10 cellular contexts compared by ENCODE assay signal in genomic region chr11:114040706-114041211, GRCh38. TPM values are rescaled to one million over a fixed set of nuclear protein-coding genes. Genes with fewer than 3 reads are reported as not detected.
DNase-seq lines count a peak whose midpoint lies in the region; ATAC-seq, FAIRE-seq and TF ChIP-seq lines count a peak whose summit lies in the region.
"Had no signal": no experiment of that assay in that cellular context is flagged by ENCODE, and none has a peak within 500 bp of the region (broad histone marks: within the 10 kb centered on the region; RNA-seq: fewer than 3 reads in every experiment).

No MANE protein-coding gene starts in this region.

- no peak for FAIRE-seq in HTR-8/SVneo (lab: Jason Lieb, UNC)
- FAIRE-seq: frontal cortex had no signal

- H3K27me3 ChIP-seq in left lung: no peaks in the 10 kb centered on the region
- no peaks in the 10 kb centered on the region for H3K27me3 ChIP-seq in tibial nerve

- no peak for TF ChIP-seq EP300 in tibial nerve (IDR thresholded peaks at IDR 0.05)

- no peaks in the 10 kb centered on the region for H3K36me3 Mint-ChIP-seq in MCF 10A (ENCODE audit: insufficient read depth, unreplicated experiment)

- H3K9me3 ChIP-seq in left lung (no peaks in the 10 kb centered on the region), tibial nerve (no peaks in the 10 kb centered on the region)

- H3K4me3 Mint-ChIP-seq in MCF 10A (ENCODE audit: unreplicated experiment): no peak overlapping the region

- H3K9me3 Mint-ChIP-seq in MCF 10A (ENCODE audit: unreplicated experiment): no peaks in the 10 kb centered on the region

- H3K27ac ChIP-seq in left lung (no peak overlapping the region), urinary bladder (ENCODE audit: low read depth) (peak overlapping the region; percentile 41), tibial nerve (peak overlapping the region in 2 of 4 donors; percentile 5 to 39)

- no peaks in the 10 kb centered on the region for H3K27me3 Mint-ChIP-seq in MCF 10A (ENCODE audit: insufficient read depth, unreplicated experiment)

- H3K4me1 Mint-ChIP-seq in MCF 10A (ENCODE audit: insufficient read depth, unreplicated experiment): peaks cover 21% of the 10 kb centered on the region

- POLR2A ChIA-PET in MCF 10A (lab: Yijun Ruan, JAX): interaction anchor here (0.6 to 1.8 kb wide), 4 partner anchors 12 to 138 kb away, joined by 3 to 7 read pairs (median 5); no protein-coding TSS in a partner anchor

- no peak for TF ChIP-seq POLR2A in tibial nerve (IDR thresholded peaks at IDR 0.05)

- peaks cover 0 to 14% of the 10 kb centered on the region in 2 donors for H3K4me1 ChIP-seq in left lung
- H3K4me1 ChIP-seq in urinary bladder (ENCODE audit: insufficient read depth): no peaks in the 10 kb centered on the region
- H3K4me1 ChIP-seq in tibial nerve: peaks cover 0 to 25% (median 9%) of the 10 kb centered on the region in 4 donors

- intact Hi-C loops in MCF 10A (cut with micrococcal nuclease): no loop called here
- intact Hi-C loops in left lung (cut with DNase I): no loop called here

- CTCF ChIA-PET in MCF 10A (lab: Yijun Ruan, JAX): interaction anchor here (0.6 to 5.5 kb wide), 4 partner anchors 11 to 500 kb away, joined by 3 to 48 read pairs (median 4); no protein-coding TSS in a partner anchor

- peak overlapping the region; percentile 4 for H3K27ac Mint-ChIP-seq in MCF 10A (ENCODE audit: low read depth, unreplicated experiment)

- ATAC-seq in left lung (peak; percentile 7), HG03159 (IDR thresholded peaks at IDR 0.05; ENCODE audit: unreplicated experiment) (no peak)

- H3K4me3 ChIP-seq in left lung: no peak overlapping the region
- no peak overlapping the region for H3K4me3 ChIP-seq in urinary bladder (ENCODE audit: low read depth, low read length)
- H3K4me3 ChIP-seq in tibial nerve: no peak overlapping the region

- no peak for TF ChIP-seq CTCF in MCF 10A (IDR thresholded peaks at IDR 0.05; ENCODE audit: unreplicated experiment)
- TF ChIP-seq CTCF in left lung (IDR thresholded peaks at IDR 0.05): no peak
- TF ChIP-seq CTCF in tibial nerve (IDR thresholded peaks at IDR 0.05): no peak

- WGBS in urinary bladder: 45% methylated on average over 7 of the region's 7 CpGs
- WGBS in tibial nerve, 2 donors: 78 to 83% methylated on average over 7 of the region's 7 CpGs

- H3K36me3 ChIP-seq in left lung (no peaks in the 10 kb centered on the region), urinary bladder (ENCODE audit: insufficient read depth) (no peaks in the 10 kb centered on the region), tibial nerve (no peaks in the 10 kb centered on the region)

- peak; percentile 21 for DNase-seq in HTR-8/SVneo (ENCODE audit: insufficient read length, low spot score)
- DNase-seq in MCF 10A (ENCODE audit: unreplicated experiment): peak; percentile 76
- DNase-seq in left lung: no peak
- DNase-seq in tibial nerve (ENCODE audit: low spot score in 2 of 2): no peak
- DNase-seq in C1 segment of cervical spinal cord (lab: John Stamatoyannopoulos, UW): no peak
- DNase-seq: GOT3, NCI-H146 had no signal

- BruUV-seq in MCF 10A (replicated peaks; lab: Mats Ljungman, UMichigan): no TSS peak

RNA-seq across cellular contexts. Expression of gene ZBTB16, which starts 18.8 kb away (rescaled TPM):
- total RNA-seq in MCF 10A (2022) (70.4 and 75.3 TPM in 2 replicates), left lung (10 to 100 TPM; 52.5 to 55.6 TPM), urinary bladder (10.3 TPM), tibial nerve (100 to 1,000 TPM; 405 to 756 (median 580) TPM)
- 95.2 TPM for polyA plus RNA-seq in urinary bladder

Comparison
In these comparisons a context has a peak if more than half of its experiments do, and no peak if none do; other contexts are left out.
1. DNase-seq: peak in HTR-8/SVneo (single experiment) and MCF 10A (single experiment); none in left lung (0 of 2), tibial nerve (0 of 2) and C1 segment of cervical spinal cord (0 of 14).